ENCODE assay signal across 8 cellular contexts in genomic region chr4:185730387-185730786, GRCh38.
DNase-seq lines count a peak whose midpoint lies in the region; ATAC-seq, FAIRE-seq and TF ChIP-seq lines count a peak whose summit lies in the region.

No MANE protein-coding gene starts in this region.

- H3K9me3 ChIP-seq in OCI-LY7 (ENCODE audit: low read length) (no peaks in the 10 kb centered on the region), right cardiac atrium (ENCODE audit: control insufficient read depth, low read length) (no peaks in the 10 kb centered on the region), smooth muscle cell (replicated peaks; ENCODE audit: low read depth) (no peaks in the 10 kb centered on the region)

- peak; percentile 40 for ATAC-seq in HG02571 (IDR thresholded peaks at IDR 0.05; ENCODE audit: unreplicated experiment)
- peak; percentile 30 to 47 for ATAC-seq in right cardiac atrium

- DNase-seq in GM12892 (ENCODE audit: insufficient read length) (no peak), OCI-LY7 (ENCODE audit: low spot score) (peak; percentile 78), right cardiac atrium (peak in 1 of 3 donors; percentile 35), smooth muscle cell (lab: John Stamatoyannopoulos, UW; ENCODE audit: unreplicated experiment) (no peak), H54 (ENCODE audit: insufficient read length, low spot score) (no peak), posterior vena cava (ENCODE audit: low spot score) (no peak)
- no peak for DNase-seq in effector CD4-positive, alpha-beta T cell

- H3K27ac ChIP-seq in OCI-LY7 (ENCODE audit: low read depth, low read length, poor library complexity, severe bottlenecking), result peak overlapping the region; percentile 47
- H3K27ac ChIP-seq in right cardiac atrium (ENCODE audit: low read length), result no peak overlapping the region
- no peak overlapping the region for H3K27ac ChIP-seq in smooth muscle cell (ENCODE audit: low read depth)

- 51% methylated on average over 4 of the region's 4 CpGs for WGBS in right cardiac atrium
- WGBS in smooth muscle cell (ENCODE audit: low lambda C conversion rate), result 89% methylated on average over 4 of the region's 4 CpGs

- H4K20me1 ChIP-seq in OCI-LY7 (ENCODE audit: insufficient read depth, low read length) (no peaks in the 10 kb centered on the region), smooth muscle cell (ENCODE audit: low read depth) (no peaks in the 10 kb centered on the region)

- H3K4me3 ChIP-seq in OCI-LY7 (ENCODE audit: low read depth, low read length, poor library complexity, severe bottlenecking), result peak overlapping the region; percentile 46
- no peak overlapping the region for H3K4me3 ChIP-seq in right cardiac atrium (ENCODE audit: low read length)
- no peak overlapping the region for H3K4me3 ChIP-seq in smooth muscle cell

- no peaks in the 10 kb centered on the region for H3K79me2 ChIP-seq in OCI-LY7 (ENCODE audit: insufficient read depth, low read depth, low read length)
- H3K79me2 ChIP-seq in smooth muscle cell (ENCODE audit: low read depth), result no peaks in the 10 kb centered on the region

- POLR2A ChIA-PET in OCI-LY7 (lab: Charles Lee), result interaction anchor here (0.6 to 2.3 kb wide), 11 partner anchors 8 to 1242 kb away, joined by 3 to 10 read pairs (median 4); partner anchors contain the start of gene SORBS2

- no peaks in the 10 kb centered on the region for H3F3A ChIP-seq in smooth muscle cell (ENCODE audit: low read depth)

- CTCF ChIA-PET in OCI-LY7 (lab: Charles Lee; ENCODE audit: unreplicated experiment), result interaction anchor here (0.6 kb wide), 1 partner anchor 1580 kb away, joined by 3 read pairs; no protein-coding TSS in a partner anchor

- BruUV-seq in OCI-LY7 (replicated peaks; lab: Mats Ljungman, UMichigan), result no TSS peak

- H3K36me3 ChIP-seq in OCI-LY7 (ENCODE audit: insufficient read depth, low read length) (no peaks in the 10 kb centered on the region), smooth muscle cell (ENCODE audit: low read depth) (no peaks in the 10 kb centered on the region)

- H3K9ac ChIP-seq in smooth muscle cell (ENCODE audit: low read depth), result no peak overlapping the region

- TF ChIP-seq CTCF in OCI-LY7 (conservative IDR thresholded peaks at IDR 0.05; ENCODE audit: low read length), result no peak
- TF ChIP-seq CTCF in smooth muscle cell (IDR thresholded peaks at IDR 0.05; ENCODE audit: borderline replicate concordance, insufficient read depth, poor library complexity, severe bottlenecking), result no peak

- H2AFZ ChIP-seq in OCI-LY7 (ENCODE audit: low read length) (no peak overlapping the region), smooth muscle cell (ENCODE audit: low read depth) (no peak overlapping the region)

- H3K27me3 ChIP-seq in right cardiac atrium (ENCODE audit: control insufficient read depth, insufficient read depth), result no peaks in the 10 kb centered on the region
- H3K27me3 ChIP-seq in smooth muscle cell (ENCODE audit: low read depth), result no peaks in the 10 kb centered on the region

- intact Hi-C loops in OCI-LY7 (cut with micrococcal nuclease; ENCODE audit: unreplicated experiment), result loop anchor here (5.0 kb wide), 1 partner anchor 152 kb away; no protein-coding TSS in a partner anchor
- intact Hi-C loops in right cardiac atrium (cut with DNase I), result no loop called here
- intact Hi-C loops in posterior vena cava (cut with DNase I), result loop anchor here in 1 of 2 donors (10.0 kb wide), 1 partner anchor 56 kb away; no protein-coding TSS in a partner anchor

- H3K4me2 ChIP-seq in OCI-LY7 (ENCODE audit: low read length), result peak overlapping the region; percentile 69
- no peak overlapping the region for H3K4me2 ChIP-seq in smooth muscle cell

- peak; percentile 90 for FAIRE-seq in GM12892 (lab: Jason Lieb, UNC)
- no peak for FAIRE-seq in H54 (lab: Jason Lieb, UNC)

- TF ChIP-seq POLR2A in GM12892 (IDR thresholded peaks at IDR 0.05; ENCODE audit: low read depth, low read length), result no peak
- TF ChIP-seq POLR2A in H54 (IDR thresholded peaks at IDR 0.05; ENCODE audit: low read depth, low read length), result no peak

- peaks cover 51% of the 10 kb centered on the region for H3K4me1 ChIP-seq in OCI-LY7 (ENCODE audit: insufficient read depth, low read length, poor library complexity, severe bottlenecking)
- H3K4me1 ChIP-seq in right cardiac atrium (ENCODE audit: control insufficient read depth, insufficient read depth, low read length), result peaks cover 7% of the 10 kb centered on the region
- H3K4me1 ChIP-seq in smooth muscle cell (ENCODE audit: low read depth), result peaks cover 8% of the 10 kb centered on the region

- H3K9me2 ChIP-seq in OCI-LY7 (ENCODE audit: insufficient read depth, low read length), result no peaks in the 10 kb centered on the region
